15 cellular contexts compared by ENCODE assay signal in the genomic region with DNA sequence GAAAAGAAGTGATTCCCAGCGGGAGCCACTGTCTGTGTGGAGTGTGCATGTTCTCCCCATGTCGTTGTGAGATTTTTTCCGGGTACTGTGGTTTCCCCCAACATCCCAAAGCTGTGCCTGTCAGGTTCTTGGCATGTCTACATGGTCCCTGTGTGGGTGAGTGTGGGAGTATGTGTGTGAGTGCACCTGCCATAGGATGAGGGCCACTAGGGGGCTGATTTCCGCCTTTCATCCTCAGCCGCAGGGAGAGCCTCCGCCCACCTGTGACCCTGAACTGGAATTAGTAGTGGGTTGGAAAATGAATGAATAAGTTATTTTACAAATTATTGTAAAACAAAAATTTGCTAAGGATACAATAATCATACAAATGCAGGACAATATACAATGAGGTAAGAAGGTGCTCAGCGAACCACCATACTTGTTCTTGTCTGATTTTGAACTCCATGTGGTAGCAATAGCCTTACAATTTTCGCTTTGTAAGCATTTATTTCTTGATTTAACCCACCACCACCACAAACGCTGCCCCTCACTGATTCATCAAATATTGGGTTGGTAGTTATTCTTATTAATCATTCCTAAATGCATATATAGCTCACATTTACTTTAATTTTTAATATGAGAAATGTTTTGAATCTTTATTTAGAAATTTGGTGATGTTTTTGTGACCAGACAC.
"Had no signal": no experiment of that assay in that cellular context is flagged by ENCODE, and none has a peak within 500 bp of the region (broad histone marks: within the 10 kb centered on the region; RNA-seq: fewer than 3 reads in every experiment).

No MANE protein-coding gene starts in this region.

- H3K4me3 ChIP-seq: esophagus squamous epithelium, gastrocnemius medialis, heart left ventricle, lung, uterus had no signal

- H3K36me3 ChIP-seq: esophagus squamous epithelium, gastrocnemius medialis, heart left ventricle, uterus had no signal

- H3K9me3 ChIP-seq: esophagus squamous epithelium, gastrocnemius medialis, uterus had no signal

- DNase-seq: activated naive CD4-positive, alpha-beta T cell; activated T-cell treated with anti-CD3 and anti-CD28 coated beads, Interleukin-2, amount 50 U/mL, for 24 hours; effector memory CD8-positive, alpha-beta T cell; esophagus squamous epithelium; gastrocnemius medialis; heart left ventricle; naive thymus-derived CD4-positive, alpha-beta T cell; occipital lobe; stimulated activated CD4-positive, alpha-beta T cell treated with anti-CD3 and anti-CD28 coated beads, Interleukin-2, amount 100 ng/mL, for 48 hours; stimulated activated CD8-positive, alpha-beta memory T cell treated with anti-CD3 and anti-CD28 coated beads, Interleukin-4, amount 100 ng/mL, for 48 hours; stimulated activated naive B cell treated with anti-CD40 and anti-IgM and Interleukin-4, amounts not matched to agents 10 μg/mL and 1 μg/mL and 100 μg/mL, for 72 hours; T-helper 2 cell; trophoblast cell; uterus had no signal

- H3K27me3 ChIP-seq: esophagus squamous epithelium, gastrocnemius medialis, heart left ventricle, uterus had no signal

- H3K27ac ChIP-seq: esophagus squamous epithelium, gastrocnemius medialis, heart left ventricle, uterus had no signal

- H3K4me1 ChIP-seq: esophagus squamous epithelium, gastrocnemius medialis, heart left ventricle, uterus had no signal
